Comparison of ENCODE assay signal across 15 cellular contexts in genomic region chr1:6456800-6457466, GRCh38. TPM values are rescaled to one million over a fixed set of nuclear protein-coding genes. Genes with fewer than 3 reads are reported as not detected.
"Had no signal": no experiment of that assay in that cellular context is flagged by ENCODE, and none has a peak within 500 bp of the region (broad histone marks: within the 10 kb centered on the region; RNA-seq: fewer than 3 reads in every experiment).

No MANE protein-coding gene starts in this region.

- DNase-seq: activated B cell treated with CpG ODN at 0.5 μM for 24 hours; activated CD4-positive, alpha-beta T cell treated with anti-CD3 and anti-CD28 coated beads, Interleukin-2, amount 10 ng/mL, durations not matched to agents 24 days and 14 days; activated CD8-positive, alpha-beta memory T cell treated with anti-CD3 and anti-CD28 coated beads for 24 hours; foreskin melanocyte; head of caudate nucleus; left colon; mucosa of descending colon; sigmoid colon; stimulated activated CD4-positive, alpha-beta T cell treated with anti-CD3 and anti-CD28 coated beads, Interleukin-2, amount 100 ng/mL, for 24 hours; stimulated activated naive B cell treated with anti-CD40 and anti-IgM and Interleukin-4, amounts not matched to agents 10 μg/mL and 1 μg/mL and 100 μg/mL, for 72 hours had no signal

- H3K4me3 ChIP-seq: lung, mucosa of descending colon, sigmoid colon had no signal

- H3K9me3 Mint-ChIP-seq: activated B cell treated with CpG ODN at 0.5 μM for 24 hours; activated CD4-positive, alpha-beta T cell treated with anti-CD3 and anti-CD28 coated beads, Interleukin-2, amount 10 ng/mL, durations not matched to agents 24 days and 14 days; activated naive CD4-positive, alpha-beta T cell treated with anti-CD3 and anti-CD28 coated beads, Interleukin-2, amount 50 U/mL, for 72 hours; activated T-helper 2 cell treated with anti-CD3 and anti-CD28 coated beads, Interferon-gamma antibody, Interleukin-2, Interleukin-4, amounts not matched to agents 10 μg/mL and 5 μg/mL and 100 μg/mL, durations not matched to agents 14 hours and 24 hours and 36 hours; natural killer cell treated with Interleukin-12 subunit alpha and Interleukin-12 subunit beta and Interleukin-15 and Interleukin-18, amount 100 ng/mL, for 72 hours; stimulated activated naive B cell treated with anti-CD40 and anti-IgM and Interleukin-4, amounts not matched to agents 10 μg/mL and 1 μg/mL and 100 μg/mL, for 72 hours had no signal

- H3K9me3 ChIP-seq: mucosa of descending colon, sigmoid colon had no signal

- ATAC-seq: activated naive CD4-positive, alpha-beta T cell treated with anti-CD3 and anti-CD28 coated beads, Interleukin-2, amount 50 U/mL, for 72 hours; left colon; mucosa of descending colon; natural killer cell treated with Interleukin-12 subunit alpha and Interleukin-12 subunit beta and Interleukin-15 and Interleukin-18, amount 100 ng/mL, for 72 hours; stimulated activated naive B cell treated with anti-CD40 and anti-IgM and Interleukin-4, amounts not matched to agents 10 μg/mL and 1 μg/mL and 100 μg/mL, for 72 hours had no signal

- H3K27ac Mint-ChIP-seq: activated B cell treated with CpG ODN at 0.5 μM for 24 hours; activated CD4-positive, alpha-beta T cell treated with anti-CD3 and anti-CD28 coated beads, Interleukin-2, amount 10 ng/mL, durations not matched to agents 24 days and 14 days; activated naive CD4-positive, alpha-beta T cell treated with anti-CD3 and anti-CD28 coated beads, Interleukin-2, amount 50 U/mL, for 72 hours; activated T-helper 2 cell treated with anti-CD3 and anti-CD28 coated beads, Interferon-gamma antibody, Interleukin-2, Interleukin-4, amounts not matched to agents 10 μg/mL and 5 μg/mL and 100 μg/mL, durations not matched to agents 14 hours and 24 hours and 36 hours had no signal

- H3K4me3 Mint-ChIP-seq: activated B cell treated with CpG ODN at 0.5 μM for 24 hours; activated CD4-positive, alpha-beta T cell treated with anti-CD3 and anti-CD28 coated beads, Interleukin-2, amount 10 ng/mL, durations not matched to agents 24 days and 14 days; natural killer cell treated with Interleukin-12 subunit alpha and Interleukin-12 subunit beta and Interleukin-15 and Interleukin-18, amount 100 ng/mL, for 72 hours; stimulated activated naive B cell treated with anti-CD40 and anti-IgM and Interleukin-4, amounts not matched to agents 10 μg/mL and 1 μg/mL and 100 μg/mL, for 72 hours had no signal

- H3K27ac ChIP-seq: sigmoid colon had no signal

- H3K36me3 Mint-ChIP-seq: natural killer cell treated with Interleukin-12 subunit alpha and Interleukin-12 subunit beta and Interleukin-15 and Interleukin-18, amount 100 ng/mL, for 72 hours; stimulated activated naive B cell treated with anti-CD40 and anti-IgM and Interleukin-4, amounts not matched to agents 10 μg/mL and 1 μg/mL and 100 μg/mL, for 72 hours had no signal

- H3K36me3 ChIP-seq: sigmoid colon had no signal

RNA-seq across cellular contexts. Expression of gene ESPN, which starts 32.4 kb away (rescaled TPM):
- total RNA-seq: osteoblast had no signal

RNA-seq across cellular contexts. Expression of gene HES2, which starts 37.2 kb away (rescaled TPM):
- total RNA-seq: activated B cell treated with CpG ODN at 0.5 μM for 24 hours; natural killer cell treated with Interleukin-12 subunit alpha and Interleukin-12 subunit beta and Interleukin-15 and Interleukin-18, amount 100 ng/mL, for 72 hours; osteoblast; sigmoid colon had no signal
